ENCODE assay signal across 14 cellular contexts in the genomic region with DNA sequence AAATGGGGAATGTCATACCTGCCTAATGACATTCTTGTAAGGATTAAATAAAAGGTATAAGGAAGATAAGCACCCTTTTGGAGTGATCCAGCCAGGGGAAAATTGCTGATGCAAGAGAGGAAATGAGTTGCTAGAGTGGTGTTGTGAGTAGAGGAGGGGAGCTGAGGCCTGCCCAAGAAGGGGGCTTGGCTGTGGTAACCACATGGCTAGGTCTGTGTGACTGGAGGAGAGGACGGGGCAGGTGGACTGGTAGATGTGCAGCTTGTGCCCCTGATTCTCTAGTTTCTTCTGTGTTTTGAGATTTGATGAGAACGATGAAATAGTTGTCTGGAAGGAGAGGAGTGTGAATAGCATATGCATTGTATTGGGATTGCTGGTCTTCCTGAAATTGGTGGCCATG. TPM values are rescaled to one million over a fixed set of nuclear protein-coding genes. Genes with fewer than 3 reads are reported as not detected.
DNase-seq lines count a peak whose midpoint lies in the region; TF ChIP-seq lines count a peak whose summit lies in the region.
"Had no signal": no experiment of that assay in that cellular context is flagged by ENCODE, and none has a peak within 500 bp of the region (broad histone marks: within the 10 kb centered on the region; RNA-seq: fewer than 3 reads in every experiment).

No MANE protein-coding gene starts in this region.

- intact Hi-C loops in Calu3 (cut with micrococcal nuclease; ENCODE audit: unreplicated experiment), result no loop called here

- no peak overlapping the region for H3K4me3 Mint-ChIP-seq in Calu3 (ENCODE audit: low read depth, unreplicated experiment)
- peak overlapping the region in 3 of 5 experiments; percentile 25 to 47 (median 39) for H3K4me3 Mint-ChIP-seq in brain
- H3K4me3 Mint-ChIP-seq: CD8-positive, alpha-beta memory T cell; memory B cell had no signal

- H3K9ac ChIP-seq in Karpas-422 (ENCODE audit: low read length), result no peak overlapping the region; the same call in 1 of the 2 replicates

- peaks cover 13% of the 10 kb centered on the region for H4K20me1 ChIP-seq in Karpas-422 (ENCODE audit: insufficient read depth, low read depth, low read length)

- peak overlapping the region; percentile 32 for H3K27ac Mint-ChIP-seq in Calu3 (ENCODE audit: unreplicated experiment)
- peak overlapping the region in 4 of 5 experiments; percentile 14 to 85 (median 72) for H3K27ac Mint-ChIP-seq in brain
- H3K27ac Mint-ChIP-seq: memory B cell had no signal

- TF ChIP-seq CTCF in Calu3 (IDR thresholded peaks at IDR 0.05; ENCODE audit: unreplicated experiment) (no peak), brain (conservative IDR thresholded peaks at IDR 0.05) (no peak)

- H3K79me2 ChIP-seq in Karpas-422 (ENCODE audit: low read length), result peaks cover 52% of the 10 kb centered on the region

- no peaks in the 10 kb centered on the region for H3K9me2 ChIP-seq in Karpas-422 (replicated peaks; ENCODE audit: insufficient read depth, low read length)

- H3K27ac ChIP-seq in Karpas-422 (ENCODE audit: low read length), result peak overlapping the region; percentile 56; the same call in 1 of the 2 replicates

- no peaks in the 10 kb centered on the region for H3K9me3 ChIP-seq in Karpas-422 (ENCODE audit: low read length)

- H3K27me3 Mint-ChIP-seq in Calu3 (ENCODE audit: unreplicated experiment), result no peaks in the 10 kb centered on the region
- H3K27me3 Mint-ChIP-seq in brain, result no peaks in the 10 kb centered on the region
- H3K27me3 Mint-ChIP-seq: CD8-positive, alpha-beta memory T cell; memory B cell had no signal

- CTCF ChIA-PET in Calu3 (lab: Charles Lee), result no interaction called here

- peaks cover 27% of the 10 kb centered on the region for H3K4me1 Mint-ChIP-seq in Calu3 (ENCODE audit: low read depth, unreplicated experiment)
- H3K4me1 Mint-ChIP-seq in brain, result peaks cover 46% of the 10 kb centered on the region

- H3K4me2 ChIP-seq in Karpas-422 (ENCODE audit: low read depth, low read length, poor library complexity, severe bottlenecking), result no peak overlapping the region

- peaks cover 62% of the 10 kb centered on the region for H3K36me3 Mint-ChIP-seq in Calu3 (ENCODE audit: insufficient read depth, unreplicated experiment)
- peaks cover 77% of the 10 kb centered on the region for H3K36me3 Mint-ChIP-seq in brain

- H3K4me3 ChIP-seq in Karpas-422 (ENCODE audit: low read length), result no peak overlapping the region

- BruUV-seq in Calu3 (replicated peaks; lab: Mats Ljungman, UMichigan), result no TSS peak

- no peaks in the 10 kb centered on the region for H3K27me3 ChIP-seq in Karpas-422 (ENCODE audit: low read length)

- H3K36me3 ChIP-seq in Karpas-422 (ENCODE audit: insufficient read depth, low read length), result peaks cover 62% of the 10 kb centered on the region

- H3K9me3 Mint-ChIP-seq in Calu3 (ENCODE audit: low read depth, unreplicated experiment), result no peaks in the 10 kb centered on the region
- H3K9me3 Mint-ChIP-seq in brain, result no peaks in the 10 kb centered on the region
- H3K9me3 Mint-ChIP-seq: CD8-positive, alpha-beta memory T cell; memory B cell had no signal

- DNase-seq in Calu3 (no peak), Karpas-422 (no peak), SKM-1 (lab: John Stamatoyannopoulos, UW; ENCODE audit: unreplicated experiment) (no peak), dedifferentiated amniotic fluid mesenchymal stem cell (ENCODE audit: extremely low spot score) (no peak), AG08396 (ENCODE audit: low spot score) (no peak)
- DNase-seq: CD8-positive, alpha-beta memory T cell; NCI-H2171 treated with DMSO at 0.1 percent for 48 hours; stimulated activated CD4-positive, alpha-beta T cell treated with anti-CD3 and anti-CD28 coated beads, Interleukin-2, amount 100 ng/mL, for 24 hours; stimulated activated naive CD4-positive, alpha-beta T cell treated with Interleukin-2 at 50 U/mL for 16 hours had no signal

- H3K4me1 ChIP-seq in Karpas-422 (ENCODE audit: low read length), result peaks cover 11% of the 10 kb centered on the region

- no peak overlapping the region for H2AFZ ChIP-seq in Karpas-422 (ENCODE audit: low read length)

RNA-seq across cellular contexts. Expression of a gene that starts 6.6 kb away (rescaled TPM):
- 58.4 and 62.4 TPM in 2 replicates for total RNA-seq in Calu3 (2022)
- 33.5 and 40.7 TPM in 2 replicates for total RNA-seq in Karpas-422 (2014; rRNA removed; shearing (Covaris generic); ENCODE audit: low replicate concordance)
- polyA plus RNA-seq in brain (ENCODE audit: insufficient read depth, low read depth, low replicate concordance), result 36.3 TPM

RNA-seq across cellular contexts. Expression of a gene that starts 14.3 kb away (rescaled TPM):
- 7.1 and 8.2 TPM in 2 replicates for total RNA-seq in Calu3 (2022)
- total RNA-seq in Karpas-422 (2014; rRNA removed; shearing (Covaris generic); ENCODE audit: low replicate concordance), result 35.9 and 78.2 TPM in 2 replicates
- 104 TPM for polyA plus RNA-seq in brain (ENCODE audit: insufficient read depth, low read depth, low replicate concordance)

RNA-seq across cellular contexts. Expression of a gene that starts 19.4 kb away (rescaled TPM):
- total RNA-seq in Calu3 (2022), result 6.6 and 7.6 TPM in 2 replicates
- total RNA-seq in Karpas-422 (2014; rRNA removed; shearing (Covaris generic); ENCODE audit: low replicate concordance), result 1.2 and 3.9 TPM in 2 replicates
- 8.3 TPM for polyA plus RNA-seq in brain (ENCODE audit: insufficient read depth, low read depth, low replicate concordance)

RNA-seq across cellular contexts. Expression of a gene that starts 22.8 kb away (rescaled TPM):
- total RNA-seq in Calu3 (2022), result not detected in 2 replicates
- total RNA-seq in Karpas-422 (2014; rRNA removed; shearing (Covaris generic); ENCODE audit: low replicate concordance), result not detected in 2 replicates
- not detected for polyA plus RNA-seq in brain (ENCODE audit: insufficient read depth, low read depth, low replicate concordance)
- total RNA-seq: bronchial epithelial cell, M059J, pulmonary artery endothelial cell had no signal

RNA-seq across cellular contexts. Expression of a gene that starts 36.1 kb away (rescaled TPM):
- total RNA-seq in Calu3 (2022), result 31.6 and 35.5 TPM in 2 replicates
- total RNA-seq in Karpas-422 (2014; rRNA removed; shearing (Covaris generic); ENCODE audit: low replicate concordance), result 11.2 and 11.6 TPM in 2 replicates
- 9.2 TPM for polyA plus RNA-seq in brain (ENCODE audit: insufficient read depth, low read depth, low replicate concordance)
